Comparison of ENCODE assay signal across 29 cellular contexts in genomic region chr10:78556700-78557432, GRCh38.
DNase-seq lines count a peak whose midpoint lies in the region; ATAC-seq and TF ChIP-seq lines count a peak whose summit lies in the region.
"Had no signal": no experiment of that assay in that cellular context is flagged by ENCODE, and none has a peak within 500 bp of the region (broad histone marks: within the 10 kb centered on the region; RNA-seq: fewer than 3 reads in every experiment).

No MANE protein-coding gene starts in this region.

- H3K27ac Mint-ChIP-seq in endodermal cell = no peak overlapping the region
- no peak overlapping the region for H3K27ac Mint-ChIP-seq in activated naive CD4-positive, alpha-beta T cell treated with anti-CD3 and anti-CD28 coated beads, Interleukin-2, amount 50 U/mL, for 72 hours
- H3K27ac Mint-ChIP-seq: CD4-positive, CD25-positive, alpha-beta regulatory T cell had no signal

- H3K9me3 ChIP-seq in endodermal cell (ENCODE audit: control insufficient read depth, low read length) (no peaks in the 10 kb centered on the region), upper lobe of right lung (peaks cover 6% of the 10 kb centered on the region)
- H3K9me3 ChIP-seq: MG63, upper lobe of left lung had no signal

- H3K9ac ChIP-seq in endodermal cell (ENCODE audit: extremely low read depth, low read length, poor library complexity, severe bottlenecking) = no peak overlapping the region

- intact Hi-C loops in upper lobe of right lung (cut with DNase I) = no loop called here

- H3K36me3 ChIP-seq in endodermal cell (ENCODE audit: control insufficient read depth, insufficient read depth, low read length) (no peaks in the 10 kb centered on the region), upper lobe of right lung (no peaks in the 10 kb centered on the region)
- H3K36me3 ChIP-seq: MG63, upper lobe of left lung had no signal

- peak; percentile 78 for ATAC-seq in upper lobe of right lung
- no peak for ATAC-seq in activated naive CD4-positive, alpha-beta T cell treated with anti-CD3 and anti-CD28 coated beads, Interleukin-2, amount 50 U/mL, for 72 hours
- ATAC-seq: activated CD4-positive, CD25-positive, alpha-beta regulatory T cell treated with anti-CD3 and anti-CD28 coated beads, Interleukin-2, amount 50 U/mL, for 24 hours had no signal

- no peaks in the 10 kb centered on the region for H3K36me3 Mint-ChIP-seq in endodermal cell (ENCODE audit: low read depth)
- H3K36me3 Mint-ChIP-seq in activated naive CD4-positive, alpha-beta T cell treated with anti-CD3 and anti-CD28 coated beads, Interleukin-2, amount 50 U/mL, for 72 hours = peaks cover 0 to 5% of the 10 kb centered on the region in 2 donors
- H3K36me3 Mint-ChIP-seq: CD4-positive, CD25-positive, alpha-beta regulatory T cell had no signal

- H3K9me3 Mint-ChIP-seq in endodermal cell = no peaks in the 10 kb centered on the region
- peaks cover 5% of the 10 kb centered on the region in 2 donors for H3K9me3 Mint-ChIP-seq in activated naive CD4-positive, alpha-beta T cell treated with anti-CD3 and anti-CD28 coated beads, Interleukin-2, amount 50 U/mL, for 72 hours

- H3K4me1 ChIP-seq in endodermal cell (ENCODE audit: control insufficient read depth, insufficient read depth, low read length) = peaks cover 13% of the 10 kb centered on the region
- peaks cover under 1% of the 10 kb centered on the region for H3K4me1 ChIP-seq in upper lobe of right lung

- 80 to 85% methylated on average over 2 of the region's 2 CpGs for WGBS in endodermal cell (ENCODE audit: insufficient coverage in 1 of 2, insufficient read length in 1 of 2), 2 experiments

- H3K4me1 Mint-ChIP-seq in endodermal cell = peaks cover 50% of the 10 kb centered on the region
- H3K4me1 Mint-ChIP-seq: CD4-positive, CD25-positive, alpha-beta regulatory T cell had no signal

- H3K27ac ChIP-seq in endodermal cell (ENCODE audit: low read depth, low read length) (no peak overlapping the region), upper lobe of right lung (no peak overlapping the region)
- H3K27ac ChIP-seq: 22Rv1, upper lobe of left lung had no signal

- no peak for TF ChIP-seq CTCF in endodermal cell (conservative IDR thresholded peaks at IDR 0.05)
- no peak for TF ChIP-seq CTCF in upper lobe of right lung (IDR thresholded peaks at IDR 0.05)

- DNase-seq in SIG-M5 treated with dmso at 0.1 percent for 504 hours (lab: John Stamatoyannopoulos, UW; ENCODE audit: unreplicated experiment) (peak; percentile 26), SIG-M5 (lab: John Stamatoyannopoulos, UW) (no peak), NOMO-1 (lab: John Stamatoyannopoulos, UW; ENCODE audit: unreplicated experiment in 2 of 2) (peak; percentile 24 to 82), endodermal cell (peak; percentile 68), upper lobe of right lung (no peak), OCI-M2 (lab: John Stamatoyannopoulos, UW; ENCODE audit: unreplicated experiment) (no peak), DMS153 treated with DMSO at 0.1 percent for 48 hours (lab: John Stamatoyannopoulos, UW; ENCODE audit: unreplicated experiment) (no peak)
- no peak for DNase-seq in activated naive CD4-positive, alpha-beta T cell treated with anti-CD3 and anti-CD28 coated beads, Interleukin-2, amount 50 U/mL, for 72 hours (ENCODE audit: low spot score in 2 of 2)
- DNase-seq: activated CD4-positive, alpha-beta T cell treated with anti-CD3 and anti-CD28 coated beads, Interleukin-2, amount 50 U/mL, for 4 hours; activated gamma-delta T cell treated with Interleukin-2 at 50 U/mL for 16 hours; activated T-cell treated with anti-CD3 and anti-CD28 coated beads, Interleukin-2, amount 50 U/mL, for 48 hours; Calu3; caudate nucleus; CD4-positive, CD25-positive, alpha-beta regulatory T cell; cortex of kidney; DMS79 treated with DMSO at 0.1 percent for 48 hours; GF-D8; GOT3; MG63; NCI-H446; NCI-H748 treated with DMSO at 0.1 percent for 48 hours; retina; RPMI8226; small intestine; stimulated activated naive CD4-positive, alpha-beta T cell; upper lobe of left lung had no signal

- no peak overlapping the region for H3K4me3 Mint-ChIP-seq in endodermal cell
- H3K4me3 Mint-ChIP-seq: CD4-positive, CD25-positive, alpha-beta regulatory T cell had no signal

- no peaks in the 10 kb centered on the region for H3K27me3 Mint-ChIP-seq in endodermal cell (ENCODE audit: insufficient read depth)

- H3K27me3 ChIP-seq in endodermal cell (ENCODE audit: control insufficient read depth, insufficient read depth, low read length, poor library complexity, severe bottlenecking) (no peaks in the 10 kb centered on the region), upper lobe of right lung (no peaks in the 10 kb centered on the region)
- H3K27me3 ChIP-seq: MG63, upper lobe of left lung had no signal

- H3K4me3 ChIP-seq in endodermal cell (ENCODE audit: low read length) (no peak overlapping the region), upper lobe of right lung (no peak overlapping the region)
- H3K4me3 ChIP-seq: lung, MG63, upper lobe of left lung had no signal

Comparison
In these comparisons a context has a peak if more than half of its experiments do, and no peak if none do; other contexts are left out.
1. DNase-seq: peak in SIG-M5 treated with dmso at 0.1 percent for 504 hours (single experiment), NOMO-1 (2 of 2) and endodermal cell (single experiment); none in SIG-M5 (single experiment), upper lobe of right lung (single experiment), activated naive CD4-positive, alpha-beta T cell treated with anti-CD3 and anti-CD28 coated beads, Interleukin-2, amount 50 U/mL, for 72 hours (0 of 2), OCI-M2 (single experiment) and DMS153 treated with DMSO at 0.1 percent for 48 hours (single experiment).